In the genomic region with DNA sequence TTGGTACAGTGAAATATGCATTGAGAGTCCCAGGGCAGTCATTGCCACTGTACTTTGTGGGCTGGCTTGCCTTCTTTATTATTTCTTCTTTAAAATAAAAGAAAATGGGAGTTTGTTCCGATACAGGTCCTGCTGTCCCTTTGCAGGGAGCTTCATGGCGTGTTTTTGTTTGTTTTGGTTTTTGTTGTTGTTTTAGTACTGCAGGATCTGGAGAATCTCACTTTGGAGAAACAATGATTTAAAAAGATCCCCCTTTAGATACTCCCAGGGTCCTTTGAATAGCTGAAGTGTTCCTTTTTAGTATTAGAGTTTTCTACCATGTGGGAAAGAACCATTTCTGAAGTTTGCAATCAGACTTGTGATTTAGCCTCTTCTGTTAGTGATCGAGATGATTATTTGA, we compare ENCODE assay signal across 20 cellular contexts.
"Had no signal": no experiment of that assay in that cellular context is flagged by ENCODE, and none has a peak within 500 bp of the region (broad histone marks: within the 10 kb centered on the region; RNA-seq: fewer than 3 reads in every experiment).

No MANE protein-coding gene starts in this region.

- H3K27me3 Mint-ChIP-seq: activated B cell treated with CpG ODN at 0.5 μM for 24 hours; activated CD4-positive, alpha-beta memory T cell treated with anti-CD3 and anti-CD28 coated beads, Interleukin-2, amount 10 ng/mL, durations not matched to agents 7 days and 5 days; activated naive CD4-positive, alpha-beta T cell treated with anti-CD3 and anti-CD28 coated beads, Interleukin-2, amount 50 U/mL, for 24 hours; central memory CD8-positive, alpha-beta T cell had no signal

- H3K9me3 Mint-ChIP-seq: activated B cell treated with CpG ODN at 0.5 μM for 24 hours; activated CD4-positive, alpha-beta memory T cell treated with anti-CD3 and anti-CD28 coated beads, Interleukin-2, amount 10 ng/mL, durations not matched to agents 7 days and 5 days; activated naive CD4-positive, alpha-beta T cell treated with anti-CD3 and anti-CD28 coated beads, Interleukin-2, amount 50 U/mL, for 24 hours; activated T-cell treated with anti-CD3 and anti-CD28 coated beads, Interleukin-2, amount 50 U/mL, for 72 hours; activated T-helper 2 cell treated with anti-CD3 and anti-CD28 coated beads, Interferon-gamma antibody, Interleukin-2, Interleukin-4, amounts not matched to agents 10 μg/mL and 5 μg/mL and 100 μg/mL, durations not matched to agents 14 hours and 24 hours and 36 hours; central memory CD8-positive, alpha-beta T cell had no signal

- H3K4me3 Mint-ChIP-seq: activated B cell treated with CpG ODN at 0.5 μM for 24 hours; activated CD4-positive, alpha-beta memory T cell treated with anti-CD3 and anti-CD28 coated beads, Interleukin-2, amount 10 ng/mL, durations not matched to agents 7 days and 5 days; activated naive CD4-positive, alpha-beta T cell treated with anti-CD3 and anti-CD28 coated beads, Interleukin-2, amount 50 U/mL, for 24 hours; activated T-cell treated with anti-CD3 and anti-CD28 coated beads, Interleukin-2, amount 50 U/mL, for 72 hours; central memory CD8-positive, alpha-beta T cell had no signal

- H3K4me1 Mint-ChIP-seq: activated B cell treated with CpG ODN at 0.5 μM for 24 hours; activated CD4-positive, alpha-beta memory T cell treated with anti-CD3 and anti-CD28 coated beads, Interleukin-2, amount 10 ng/mL, durations not matched to agents 7 days and 5 days; activated naive CD4-positive, alpha-beta T cell treated with anti-CD3 and anti-CD28 coated beads, Interleukin-2, amount 50 U/mL, for 24 hours had no signal

- ATAC-seq: activated T-cell treated with anti-CD3 and anti-CD28 coated beads, Interleukin-2, amount 50 U/mL, for 72 hours; PC-3 had no signal

- DNase-seq: activated B cell treated with CpG ODN at 0.5 μM for 24 hours; activated CD4-positive, alpha-beta memory T cell treated with anti-CD3 and anti-CD28 coated beads, Interleukin-2, amount 10 ng/mL, durations not matched to agents 7 days and 5 days; activated CD4-positive, alpha-beta T cell treated with anti-CD3 and anti-CD28 coated beads, Interleukin-2, amount 50 U/mL, for 1 hour; activated gamma-delta T cell treated with Interleukin-2 at 50 U/mL for 16 hours; activated T-cell treated with anti-CD3 and anti-CD28 coated beads, Interleukin-2, amount 50 U/mL, for 72 hours; aorta; Kasumi-1; KBM-7; NCI-H1105 treated with DMSO at 0.1 percent for 48 hours; NCI-H1436 treated with DMSO at 0.1 percent for 48 hours; NCI-H187; NCI-H2081; NCI-H446; NCI-H524; SIG-M5; T-helper 1 cell had no signal

- H3K27ac Mint-ChIP-seq: activated B cell treated with CpG ODN at 0.5 μM for 24 hours; activated CD4-positive, alpha-beta memory T cell treated with anti-CD3 and anti-CD28 coated beads, Interleukin-2, amount 10 ng/mL, durations not matched to agents 7 days and 5 days; activated naive CD4-positive, alpha-beta T cell treated with anti-CD3 and anti-CD28 coated beads, Interleukin-2, amount 50 U/mL, for 24 hours; activated T-cell treated with anti-CD3 and anti-CD28 coated beads, Interleukin-2, amount 50 U/mL, for 72 hours; activated T-helper 2 cell treated with anti-CD3 and anti-CD28 coated beads, Interferon-gamma antibody, Interleukin-2, Interleukin-4, amounts not matched to agents 10 μg/mL and 5 μg/mL and 100 μg/mL, durations not matched to agents 14 hours and 24 hours and 36 hours had no signal
